Comparison of ENCODE assay signal across 1 cellular context in genomic region chr10:119104653-119105024, GRCh38.
TF ChIP-seq lines count a peak whose summit lies in the region.

No MANE protein-coding gene starts in this region.

TF ChIP-seq in SK-N-SH treated with all-trans-retinoic acid at 6 μM for 48 hours, 23 proteins besides CTCF, POLR2A, EP300 and RAD21 (continued from another document):
- TF ChIP-seq SNAI2 (CRISPR knock-in tag; IDR thresholded peaks at IDR 0.05) (no peak), CSDC2 (CRISPR knock-in tag; IDR thresholded peaks at IDR 0.05) (no peak), ARNTL (CRISPR knock-in tag; IDR thresholded peaks at IDR 0.05; ENCODE audit: borderline replicate concordance, low read depth) (no peak), ZFP30 (CRISPR knock-in tag; IDR thresholded peaks at IDR 0.05) (no peak), ISL1 (CRISPR knock-in tag; IDR thresholded peaks at IDR 0.05) (no peak), BACH2 (CRISPR knock-in tag; IDR thresholded peaks at IDR 0.05; ENCODE audit: borderline replicate concordance) (no peak), PATZ1 (CRISPR knock-in tag; IDR thresholded peaks at IDR 0.05; ENCODE audit: borderline replicate concordance) (no peak)
